9 cellular contexts compared by ENCODE assay signal in the genomic region with DNA sequence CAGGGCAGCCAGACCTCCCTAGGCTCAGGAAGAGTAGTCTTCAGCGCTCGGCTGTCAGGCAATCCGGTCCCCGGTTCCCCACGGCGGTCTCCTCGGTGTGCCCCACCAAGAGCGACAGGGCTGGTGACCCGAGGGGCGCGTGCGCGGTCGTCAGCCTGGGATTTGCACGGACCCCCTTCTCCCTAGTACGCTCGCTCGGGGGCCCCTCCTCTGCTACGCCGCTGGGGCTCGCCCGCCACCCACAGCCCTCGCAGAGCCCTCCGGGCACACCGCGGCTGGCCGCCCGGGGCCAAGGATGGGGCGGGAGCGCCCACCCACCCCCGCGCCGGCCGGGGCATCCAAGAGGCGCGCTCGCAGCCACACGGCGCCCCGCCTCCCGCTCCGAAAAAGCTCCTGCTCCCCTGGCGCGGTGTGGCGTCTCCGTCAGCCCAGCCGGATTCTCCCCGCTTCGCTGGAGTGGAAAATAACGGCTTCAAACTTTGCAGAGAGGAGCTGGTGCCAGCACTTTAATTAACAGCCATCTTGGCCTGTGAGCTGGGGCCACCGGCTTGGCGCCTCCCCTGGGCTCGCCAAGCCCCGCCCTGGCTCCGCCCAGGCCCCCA. TPM values are rescaled to one million over a fixed set of nuclear protein-coding genes. Genes with fewer than 3 reads are reported as not detected.
DNase-seq lines count a peak whose midpoint lies in the region; ATAC-seq, FAIRE-seq and TF ChIP-seq lines count a peak whose summit lies in the region.
"Had no signal": no experiment of that assay in that cellular context is flagged by ENCODE, and none has a peak within 500 bp of the region (broad histone marks: within the 10 kb centered on the region; RNA-seq: fewer than 3 reads in every experiment).

No MANE protein-coding gene starts in this region.

- H3K27ac ChIP-seq in DND-41 (ENCODE audit: low read length): no peak overlapping the region
- H3K27ac ChIP-seq in thyroid gland: peak overlapping the region in 1 of 3 donors; percentile 36

- FAIRE-seq in bronchial epithelial cell (lab: Jason Lieb, UNC): no peak

- H3K36me3 ChIP-seq in DND-41 (ENCODE audit: insufficient read depth, low read length) (no peaks in the 10 kb centered on the region), bronchial epithelial cell (ENCODE audit: control insufficient read depth, insufficient read depth, low read length) (no peaks in the 10 kb centered on the region), thyroid gland (no peaks in the 10 kb centered on the region)

- H3K79me2 ChIP-seq in DND-41 (ENCODE audit: insufficient read depth, low read length): no peaks in the 10 kb centered on the region

- 0 out of 2 replicates have a peak overlapping the region, but pooled peaks have one; percentile 6 for H3K9ac ChIP-seq in DND-41 (ENCODE audit: low read depth, low read length)

- peaks cover 9% of the 10 kb centered on the region for H3K4me1 ChIP-seq in DND-41 (ENCODE audit: insufficient read depth, low read length)
- H3K4me1 ChIP-seq in thyroid gland: peaks cover 16 to 35% of the 10 kb centered on the region in 2 donors

- WGBS in thyroid gland, 2 donors: 1 to 4% methylated on average over 5 to 12 of the region's 55 CpGs

- intact Hi-C loops in thyroid gland (cut with DNase I): no loop called here

- H3K4me3 ChIP-seq in DND-41 (ENCODE audit: low read depth in 1 of 2, low read length in 2 of 2) (no peak overlapping the region), bronchial epithelial cell (ENCODE audit: low read depth, low read length) (peak overlapping the region; percentile 21), thyroid gland (replicated peaks in 1 of 3) (peak overlapping the region in 1 of 3 donors; percentile 36)

- DNase-seq in DND-41 (peak; percentile 27), NCI-H1092 treated with DMSO at 0.1 percent for 48 hours (lab: John Stamatoyannopoulos, UW) (peak; percentile 51), bronchial epithelial cell (ENCODE audit: low read depth) (no peak), left kidney (ENCODE audit: low read depth, low spot score) (peak; percentile 92), thyroid gland (peak; percentile 84 to 87), SKM-1 treated with dmso at 0.1 percent for 144 hours (lab: John Stamatoyannopoulos, UW; ENCODE audit: unreplicated experiment) (no peak)

- H3K9me3 ChIP-seq in DND-41 (ENCODE audit: insufficient read depth, low read length, severe bottlenecking): no peaks in the 10 kb centered on the region
- H3K9me3 ChIP-seq in thyroid gland: no peaks in the 10 kb centered on the region

- no peak overlapping the region for H2AFZ ChIP-seq in DND-41 (ENCODE audit: low read depth, low read length)

- peaks cover 41% of the 10 kb centered on the region for H3K27me3 ChIP-seq in DND-41 (ENCODE audit: insufficient read depth, low read length, poor library complexity)
- H3K27me3 ChIP-seq in bronchial epithelial cell (ENCODE audit: control insufficient read depth, insufficient read depth, low read length): peaks cover 33% of the 10 kb centered on the region
- peaks cover 10% of the 10 kb centered on the region for H3K27me3 ChIP-seq in thyroid gland

- no peak for TF ChIP-seq POLR2A in thyroid gland (IDR thresholded peaks at IDR 0.05)

- peak; percentile 8; the same call in 1 of the 3 replicates for ATAC-seq in DND-41 (ENCODE audit: insufficient read depth, low read depth)
- no peak for ATAC-seq in HG03039 (IDR thresholded peaks at IDR 0.05; ENCODE audit: unreplicated experiment)
- ATAC-seq in GM18511 (IDR thresholded peaks at IDR 0.05; ENCODE audit: unreplicated experiment): no peak
- ATAC-seq: Panc1 had no signal

- H4K20me1 ChIP-seq in DND-41 (ENCODE audit: insufficient read depth, low read length): 0 out of 2 replicates have a peak, but pooled peaks cover 3% of the 10 kb centered on the region

- TF ChIP-seq CTCF in DND-41 (IDR thresholded peaks at IDR 0.05; ENCODE audit: borderline replicate concordance, extremely low read depth, low read length, poor library complexity, severe bottlenecking): no peak
- no peak for TF ChIP-seq CTCF in bronchial epithelial cell (IDR thresholded peaks at IDR 0.05; ENCODE audit: insufficient read depth, low read length, severe bottlenecking)
- peak in 1 of 6 experiments; percentile 11 for TF ChIP-seq CTCF in thyroid gland (IDR thresholded peaks at IDR 0.05)

- peak overlapping the region; percentile 31; the same call in 1 of the 2 replicates for H3K4me2 ChIP-seq in DND-41 (ENCODE audit: insufficient read depth, low read length)

RNA-seq across cellular contexts. Expression of gene C1QL1, which starts 2.1 kb away (rescaled TPM):
- not detected in 2 replicates for total RNA-seq in bronchial epithelial cell
- total RNA-seq in thyroid gland: under 1 TPM in 2 of 4 donors, not detected in 2; 0.59 to 0.75 TPM

RNA-seq across cellular contexts. Expression of gene KIF18B, which starts 22.7 kb away (rescaled TPM):
- total RNA-seq in bronchial epithelial cell: 0.13 TPM in 1 of 2 replicates, not detected in the other
- total RNA-seq in thyroid gland: under 1 TPM in 3 of 4 donors, not detected in 1; 0.11 to 0.50 (median 0.34) TPM

RNA-seq across cellular contexts. Expression of gene GFAP, which starts 54.9 kb away (rescaled TPM):
- total RNA-seq in bronchial epithelial cell: not detected in 2 replicates
- 1 to 10 TPM in 2 of 4 donors, under 1 TPM in 1, not detected in 1; 0.33 to 2.3 (median 2.0) TPM for total RNA-seq in thyroid gland

Comparison
In these comparisons a context has a peak if more than half of its experiments do, and no peak if none do; other contexts are left out.
1. DNase-seq: peak in DND-41 (single experiment), NCI-H1092 treated with DMSO at 0.1 percent for 48 hours (single experiment), left kidney (single experiment) and thyroid gland (2 of 2); none in bronchial epithelial cell (single experiment) and SKM-1 treated with dmso at 0.1 percent for 144 hours (single experiment).